ENCODE assay signal across 21 cellular contexts in genomic region chr14:88007608-88008007, GRCh38. TPM values are rescaled to one million over a fixed set of nuclear protein-coding genes. Genes with fewer than 3 reads are reported as not detected.
DNase-seq lines count a peak whose midpoint lies in the region; ATAC-seq, FAIRE-seq and TF ChIP-seq lines count a peak whose summit lies in the region.
"Had no signal": no experiment of that assay in that cellular context is flagged by ENCODE, and none has a peak within 500 bp of the region (broad histone marks: within the 10 kb centered on the region; RNA-seq: fewer than 3 reads in every experiment).

No MANE protein-coding gene starts in this region.

- H3K4me3 Mint-ChIP-seq in activated T-cell treated with anti-CD3 and anti-CD28 coated beads, Interleukin-2, amount 50 U/mL, for 72 hours = peak overlapping the region; percentile 85 to 98
- H3K4me3 Mint-ChIP-seq in stimulated activated memory B cell treated with anti-CD40 and anti-IgM and Interleukin-4, amounts not matched to agents 10 μg/mL and 1 μg/mL and 100 μg/mL, for 72 hours = peak overlapping the region; percentile 33
- H3K4me3 Mint-ChIP-seq: mesothelial cell of epicardium, neural crest cell had no signal

- H3K9me3 ChIP-seq in SU-DHL-6 (ENCODE audit: insufficient read depth, low read length) = no peaks in the 10 kb centered on the region
- no peaks in the 10 kb centered on the region for H3K9me3 ChIP-seq in GM12878 (replicated peaks; ENCODE audit: control insufficient read depth, insufficient read depth, low read length)
- no peaks in the 10 kb centered on the region for H3K9me3 ChIP-seq in hepatocyte (ENCODE audit: low read depth)
- H3K9me3 ChIP-seq: SJSA1, thyroid gland had no signal

- POLR2A ChIA-PET in GM12878 (lab: Charles Lee) = interaction anchor here (0.6 to 10.0 kb wide), 3 partner anchors 10 to 14 kb away, joined by 4 to 122 read pairs (median 11); partner anchors contain the start of gene GALC

- H3K4me3 ChIP-seq in SU-DHL-6 (ENCODE audit: insufficient read depth, low read length, poor library complexity, severe bottlenecking) = no peak overlapping the region
- H3K4me3 ChIP-seq in GM12878 = no peak overlapping the region
- no peak overlapping the region for H3K4me3 ChIP-seq in hepatocyte
- H3K4me3 ChIP-seq: coronary artery, SJSA1, thyroid gland had no signal

- H3K9me2 ChIP-seq in SU-DHL-6 (replicated peaks; ENCODE audit: insufficient read depth, low read length) = no peaks in the 10 kb centered on the region
- H3K9me2 ChIP-seq in hepatocyte (replicated peaks; ENCODE audit: insufficient read depth) = no peaks in the 10 kb centered on the region

- no peak for TF ChIP-seq CTCF in SU-DHL-6 (IDR thresholded peaks at IDR 0.05; ENCODE audit: insufficient read depth, low read length, poor library complexity, severe bottlenecking)
- no peak for TF ChIP-seq CTCF in GM12878 (IDR thresholded peaks at IDR 0.05 in 2 of 3, conservative IDR thresholded peaks at IDR 0.05 in 1 of 3; ENCODE audit: control insufficient read depth in 2 of 3, extremely low read depth in 1 of 3, insufficient read depth in 1 of 3, low read depth in 3 of 3, low read length in 3 of 3)
- no peak for TF ChIP-seq CTCF in hepatocyte (IDR thresholded peaks at IDR 0.05; ENCODE audit: poor library complexity)

- no TSS peak for BruUV-seq in GM12878 (replicated peaks; lab: Mats Ljungman, UMichigan)

- FAIRE-seq in GM12878 (lab: Jason Lieb, UNC) = no peak
- no peak for FAIRE-seq in H54 (lab: Jason Lieb, UNC)
- FAIRE-seq: RCC 7860 had no signal

- H3F3A ChIP-seq in SU-DHL-6 (ENCODE audit: insufficient read depth) = peaks cover 20% of the 10 kb centered on the region

- DNase-seq in activated T-cell treated with anti-CD3 and anti-CD28 coated beads, Interleukin-2, amount 50 U/mL, for 72 hours = no peak
- no peak for DNase-seq in activated T-cell treated with anti-CD3 and anti-CD28 coated beads, Interleukin-2, amount 50 U/mL, for 48 hours
- DNase-seq in GM12878 (ENCODE audit: low read depth, low spot score) = no peak
- DNase-seq in hepatocyte (ENCODE audit: low spot score) = no peak
- DNase-seq in H54 (ENCODE audit: insufficient read length, low spot score) = no peak
- DNase-seq: ACHN, activated B cell treated with CpG ODN at 0.5 μM for 24 hours, left cardiac atrium, NCI-H1436, NCI-H510A, T-helper 9 cell, thyroid gland had no signal

- peak overlapping the region; percentile 92 for H3K4me2 ChIP-seq in SU-DHL-6 (ENCODE audit: low read depth, low read length, poor library complexity, severe bottlenecking)
- 0 out of 2 replicates have a peak overlapping the region, but pooled peaks have one; percentile 60 for H3K4me2 ChIP-seq in GM12878 (ENCODE audit: control insufficient read depth, insufficient read depth)
- no peak overlapping the region for H3K4me2 ChIP-seq in hepatocyte

- ATAC-seq in activated T-cell treated with anti-CD3 and anti-CD28 coated beads, Interleukin-2, amount 50 U/mL, for 72 hours (replicated peaks in 1 of 2) = no peak
- ATAC-seq in GM12878 (no peak), GM21423 (IDR thresholded peaks at IDR 0.05; ENCODE audit: unreplicated experiment) (no peak)
- no peak for ATAC-seq in stimulated activated memory B cell treated with anti-CD40 and anti-IgM and Interleukin-4, amounts not matched to agents 10 μg/mL and 1 μg/mL and 100 μg/mL, for 72 hours
- ATAC-seq: left cardiac atrium had no signal

- intact Hi-C loops in GM12878 (cut with micrococcal nuclease; ENCODE audit: unreplicated experiment) = loop anchor here (2.0 kb wide), 1 partner anchor 63 kb away; no protein-coding TSS in a partner anchor

- H4K20me1 ChIP-seq in SU-DHL-6 (ENCODE audit: low read depth, low read length) (no peaks in the 10 kb centered on the region; the same call in 1 of the 2 replicates), GM12878 (ENCODE audit: control insufficient read depth, insufficient read depth) (no peaks in the 10 kb centered on the region), hepatocyte (ENCODE audit: insufficient read depth, poor library complexity, severe bottlenecking) (no peaks in the 10 kb centered on the region)

- 92% methylated on average over 1 of the region's 1 CpG for WGBS in GM12878 (ENCODE audit: insufficient coverage, insufficient replicate concordance, low lambda C conversion rate, missing lambda C conversion rate)
- WGBS in hepatocyte (ENCODE audit: low lambda C conversion rate, missing lambda C conversion rate) = 86% methylated on average over 1 of the region's 1 CpG

- CTCF ChIA-PET in GM12878 (lab: Yijun Ruan, JAX) = interaction anchor here (1.3 to 1.9 kb wide), 3 partner anchors 10 to 61 kb away, joined by 5 to 14 read pairs (median 8); no protein-coding TSS in a partner anchor

- no peaks in the 10 kb centered on the region for H3K9me3 Mint-ChIP-seq in activated T-cell treated with anti-CD3 and anti-CD28 coated beads, Interleukin-2, amount 50 U/mL, for 72 hours
- H3K9me3 Mint-ChIP-seq in stimulated activated memory B cell treated with anti-CD40 and anti-IgM and Interleukin-4, amounts not matched to agents 10 μg/mL and 1 μg/mL and 100 μg/mL, for 72 hours = no peaks in the 10 kb centered on the region
- H3K9me3 Mint-ChIP-seq: activated B cell treated with CpG ODN at 0.5 μM for 24 hours, mesothelial cell of epicardium, neural crest cell had no signal

- H3K36me3 Mint-ChIP-seq in activated T-cell treated with anti-CD3 and anti-CD28 coated beads, Interleukin-2, amount 50 U/mL, for 72 hours (ENCODE audit: insufficient read depth in 2 of 2) = peaks cover 25 to 47% of the 10 kb centered on the region in 2 donors
- peaks cover 30% of the 10 kb centered on the region for H3K36me3 Mint-ChIP-seq in stimulated activated memory B cell treated with anti-CD40 and anti-IgM and Interleukin-4, amounts not matched to agents 10 μg/mL and 1 μg/mL and 100 μg/mL, for 72 hours
- H3K36me3 Mint-ChIP-seq: mesothelial cell of epicardium had no signal

- SMC1A ChIA-PET in GM12878 (lab: Charles Lee; ENCODE audit: uncharacterized antibody, unreplicated experiment) = interaction anchor here (0.6 to 9.7 kb wide), 4 partner anchors 8 to 69 kb away, joined by 3 to 158 read pairs (median 16); partner anchors contain the start of gene GALC

- H3K79me2 ChIP-seq in SU-DHL-6 (ENCODE audit: insufficient read depth, low read length) (peaks cover 71% of the 10 kb centered on the region), GM12878 (ENCODE audit: control insufficient read depth, insufficient read depth, low read length) (peaks cover 45% of the 10 kb centered on the region), hepatocyte (no peaks in the 10 kb centered on the region)

- TF ChIP-seq EP300 in GM12878 (IDR thresholded peaks at IDR 0.05; ENCODE audit: borderline replicate concordance in 1 of 2, control insufficient read depth in 1 of 2, low read depth in 2 of 2, low read length in 2 of 2) = no peak

- peak overlapping the region; percentile 94 for H3K27ac Mint-ChIP-seq in activated T-cell treated with anti-CD3 and anti-CD28 coated beads, Interleukin-2, amount 50 U/mL, for 72 hours
- H3K27ac Mint-ChIP-seq in stimulated activated memory B cell treated with anti-CD40 and anti-IgM and Interleukin-4, amounts not matched to agents 10 μg/mL and 1 μg/mL and 100 μg/mL, for 72 hours = peak overlapping the region; percentile 80
- H3K27ac Mint-ChIP-seq: mesothelial cell of epicardium had no signal

- H2AFZ ChIP-seq in SU-DHL-6 (ENCODE audit: low read depth, low read length, severe bottlenecking) (no peak overlapping the region), GM12878 (ENCODE audit: control insufficient read depth, low read depth, low read length) (no peak overlapping the region), hepatocyte (no peak overlapping the region)

- in situ Hi-C loops in GM12878 (cut with MboI) = no loop called here

- TF ChIP-seq POLR2A in GM12878 (IDR thresholded peaks at IDR 0.05; ENCODE audit: low read depth, low read length) = no peak
- no peak for TF ChIP-seq POLR2A in H54 (IDR thresholded peaks at IDR 0.05; ENCODE audit: low read depth, low read length)

- no peak overlapping the region for H3K9ac ChIP-seq in SU-DHL-6 (ENCODE audit: low read length)
- H3K9ac ChIP-seq in GM12878 (ENCODE audit: control insufficient read depth, insufficient read depth, low read length) = no peak overlapping the region

- H3K27ac ChIP-seq in SU-DHL-6 (ENCODE audit: low read depth, low read length) = peak overlapping the region; percentile 90; the same call in 1 of the 2 replicates
- H3K27ac ChIP-seq in GM12878 (ENCODE audit: control insufficient read depth, insufficient read depth) = no peak overlapping the region
- H3K27ac ChIP-seq in hepatocyte = no peak overlapping the region
- H3K27ac ChIP-seq: C4-2B, coronary artery, SJSA1, thyroid gland had no signal

- RAD21 ChIA-PET in GM12878 (lab: Charles Lee; ENCODE audit: unreplicated experiment) = interaction anchor here (6.3 kb wide), 1 partner anchor 14 kb away, joined by 107 read pairs; the partner anchor contains the start of gene GALC

- H3K4me1 ChIP-seq in GM12878 (ENCODE audit: control insufficient read depth, insufficient read depth, low read length) (peaks cover 10% of the 10 kb centered on the region), hepatocyte (ENCODE audit: insufficient read depth) (no peaks in the 10 kb centered on the region)
- H3K4me1 ChIP-seq: thyroid gland had no signal

- TF ChIP-seq RAD21 in GM12878 (IDR thresholded peaks at IDR 0.05; ENCODE audit: insufficient read depth, low read depth, low read length) = no peak

- H3K36me3 ChIP-seq in SU-DHL-6 (ENCODE audit: low read length) = peaks cover 15% of the 10 kb centered on the region
- no peaks in the 10 kb centered on the region; a peak in 1 of 4 replicates for H3K36me3 ChIP-seq in GM12878 (ENCODE audit: control insufficient read depth in 2 of 2, insufficient read depth in 2 of 2, low read length in 1 of 2)
- no peaks in the 10 kb centered on the region for H3K36me3 ChIP-seq in hepatocyte (replicated peaks; ENCODE audit: insufficient read depth, low read depth)
- H3K36me3 ChIP-seq: SJSA1, thyroid gland had no signal

- peaks cover 75% of the 10 kb centered on the region for H3K4me1 Mint-ChIP-seq in activated T-cell treated with anti-CD3 and anti-CD28 coated beads, Interleukin-2, amount 50 U/mL, for 72 hours (ENCODE audit: low read depth)
- H3K4me1 Mint-ChIP-seq in stimulated activated memory B cell treated with anti-CD40 and anti-IgM and Interleukin-4, amounts not matched to agents 10 μg/mL and 1 μg/mL and 100 μg/mL, for 72 hours = peaks cover 66% of the 10 kb centered on the region
- H3K4me1 Mint-ChIP-seq: neural crest cell had no signal

- H3K27me3 ChIP-seq in SU-DHL-6 (ENCODE audit: low read length) = no peaks in the 10 kb centered on the region
- no peaks in the 10 kb centered on the region for H3K27me3 ChIP-seq in GM12878 (replicated peaks in 1 of 2; ENCODE audit: control insufficient read depth in 2 of 2, insufficient read depth in 2 of 2, low read length in 1 of 2)
- no peaks in the 10 kb centered on the region for H3K27me3 ChIP-seq in hepatocyte
- H3K27me3 ChIP-seq: SJSA1, thyroid gland had no signal

- H3K27me3 Mint-ChIP-seq in activated T-cell treated with anti-CD3 and anti-CD28 coated beads, Interleukin-2, amount 50 U/mL, for 72 hours (ENCODE audit: low read depth) = no peaks in the 10 kb centered on the region
- no peaks in the 10 kb centered on the region for H3K27me3 Mint-ChIP-seq in stimulated activated memory B cell treated with anti-CD40 and anti-IgM and Interleukin-4, amounts not matched to agents 10 μg/mL and 1 μg/mL and 100 μg/mL, for 72 hours
- H3K27me3 Mint-ChIP-seq: activated B cell treated with CpG ODN at 0.5 μM for 24 hours had no signal

RNA-seq across cellular contexts. Expression of gene GPR65, which starts 2.7 kb away (rescaled TPM):
- total RNA-seq in activated T-cell treated with anti-CD3 and anti-CD28 coated beads, Interleukin-2, amount 50 U/mL, for 72 hours = 10 to 100 TPM; 24.6 to 31.8 TPM
- 50.5 and 54.0 TPM in 2 replicates for total RNA-seq in GM12878 (2013; cell fraction: nucleolus; rRNA removed)
- total RNA-seq in GM12878 (2014; rRNA removed) (11.5 and 14.0 TPM in 2 replicates), GM12878 (2014; rRNA removed; fragmentation: Illumina TruSeq; extraction: Trizol) (11.6 and 12.7 TPM in 2 replicates), GM12878 (2021) (7.3 and 8.2 TPM in 2 replicates), hepatocyte (0.04 and 0.10 TPM in 2 replicates)
- polyA plus RNA-seq in GM12878 (2011; ENCODE audit: low read depth) = 2.5 TPM
- polyA plus RNA-seq in GM12878 (2011; rRNA removed) (14.7 and 25.1 TPM in 2 replicates), GM12878 (2014; fragmentation: Illumina TruSeq; extraction: Trizol) (9.3 and 12.2 TPM in 2 replicates), GM12878 (2014; fragmentation: Nextera tagmentation; extraction: Ambion mirVana) (10 to 100 TPM in 1 of 2 experiments, 1 to 10 TPM in 1; 9.4 to 12.1 TPM), GM12878 (2014; rRNA removed) (3.7 and 4.4 TPM in 2 replicates), GM12878 (2016; fragmentation: Nextera tagmentation; extraction: Ambion mirVana) (1 to 10 TPM; 6.6 to 7.9 TPM), hepatocyte (0.13 and 0.22 TPM in 2 replicates)
- 4.3 and 6.1 TPM in 2 replicates for polyA plus RNA-seq in GM12878 (2011; cell fraction: cytosol; rRNA removed)
- polyA plus RNA-seq in GM12878 (2011; cell fraction: nucleus; rRNA removed) = 9.3 and 11.4 TPM in 2 replicates
- 3.5 and 6.0 TPM in 2 replicates for polyA plus RNA-seq in GM12878 (2012)
- 20.1 and 30.4 TPM in 2 replicates for polyA minus RNA-seq in GM12878 (2011; rRNA and poly(A)+ RNA removed)
- 3.6 and 6.1 TPM in 2 replicates for polyA minus RNA-seq in GM12878 (2011; cell fraction: cytosol; rRNA and poly(A)+ RNA removed)
- 17.3 and 22.3 TPM in 2 replicates for polyA minus RNA-seq in GM12878 (2011; cell fraction: nucleus; rRNA and poly(A)+ RNA removed)
- total RNA-seq: mesothelial cell of epicardium, neural crest cell had no signal

RNA-seq across cellular contexts. Expression of gene GALC, which starts 14.6 kb away (rescaled TPM):
- total RNA-seq in activated T-cell treated with anti-CD3 and anti-CD28 coated beads, Interleukin-2, amount 50 U/mL, for 72 hours = 10 to 100 TPM; 40.1 to 40.3 TPM
- 63.0 and 73.0 TPM in 2 replicates for total RNA-seq in GM12878 (2013; cell fraction: nucleolus; rRNA removed)
- total RNA-seq in GM12878 (2014; rRNA removed) (4.8 and 6.1 TPM in 2 replicates), GM12878 (2014; rRNA removed; fragmentation: Illumina TruSeq; extraction: Trizol) (4.5 and 4.9 TPM in 2 replicates), GM12878 (2021) (4.1 and 7.5 TPM in 2 replicates), hepatocyte (47.5 TPM in 2 replicates)
- 3.1 TPM for polyA plus RNA-seq in GM12878 (2011; ENCODE audit: low read depth)
- polyA plus RNA-seq in GM12878 (2011; rRNA removed) (14.0 and 19.2 TPM in 2 replicates), GM12878 (2014; fragmentation: Illumina TruSeq; extraction: Trizol) (3.9 and 7.0 TPM in 2 replicates), GM12878 (2014; fragmentation: Nextera tagmentation; extraction: Ambion mirVana) (1 to 10 TPM; 1.3 to 1.9 TPM), GM12878 (2014; rRNA removed) (2.8 and 4.7 TPM in 2 replicates), GM12878 (2016; fragmentation: Nextera tagmentation; extraction: Ambion mirVana) (1 to 10 TPM; 4.6 to 5.0 TPM), hepatocyte (20.7 and 23.0 TPM in 2 replicates)
- 6.2 and 7.0 TPM in 2 replicates for polyA plus RNA-seq in GM12878 (2011; cell fraction: cytosol; rRNA removed)
- 14.6 and 15.2 TPM in 2 replicates for polyA plus RNA-seq in GM12878 (2011; cell fraction: nucleus; rRNA removed)
- 3.8 TPM in 2 replicates for polyA plus RNA-seq in GM12878 (2012)
- 12.7 and 13.4 TPM in 2 replicates for polyA minus RNA-seq in GM12878 (2011; rRNA and poly(A)+ RNA removed)
- polyA minus RNA-seq in GM12878 (2011; cell fraction: cytosol; rRNA and poly(A)+ RNA removed) = 5.3 and 8.3 TPM in 2 replicates
- polyA minus RNA-seq in GM12878 (2011; cell fraction: nucleus; rRNA and poly(A)+ RNA removed) = 16.3 and 18.2 TPM in 2 replicates
